8 cellular contexts compared by ENCODE assay signal in genomic region chr12:5083955-5084849, GRCh38. TPM values are rescaled to one million over a fixed set of nuclear protein-coding genes. Genes with fewer than 3 reads are reported as not detected.
DNase-seq lines count a peak whose midpoint lies in the region; ATAC-seq, FAIRE-seq and TF ChIP-seq lines count a peak whose summit lies in the region.

No MANE protein-coding gene starts in this region.

- H3K4me3 ChIP-seq in LNCaP clone FGC (ENCODE audit: low read depth, low read length) (no peak overlapping the region), SK-N-SH (ENCODE audit: low read depth in 2 of 2, low read length in 1 of 2) (peak overlapping the region in 1 of 2 experiments; percentile 4; a peak in 1 of 4 replicates), pancreas (no peak overlapping the region)

- H3K27ac ChIP-seq in SK-N-SH (ENCODE audit: low read depth in 2 of 2, low read length in 1 of 2): no peak overlapping the region
- no peak overlapping the region for H3K27ac ChIP-seq in pancreas

- no peaks in the 10 kb centered on the region for H3K9me2 ChIP-seq in SK-N-SH

- no peaks in the 10 kb centered on the region for H4K20me1 ChIP-seq in SK-N-SH (ENCODE audit: insufficient read depth)

- H3K27me3 ChIP-seq in SK-N-SH (ENCODE audit: insufficient read depth) (peaks cover 15% of the 10 kb centered on the region; the same call in 1 of the 2 replicates), pancreas (no peaks in the 10 kb centered on the region)

- peak in 3 of 4 donors; percentile 81 to 88 (median 85) for ATAC-seq in pancreas
- ATAC-seq in GM18909 (IDR thresholded peaks at IDR 0.05; ENCODE audit: poor library complexity, unreplicated experiment): no peak

- TF ChIP-seq CTCF in LNCaP clone FGC (IDR thresholded peaks at IDR 0.05; ENCODE audit: control insufficient read depth, extremely low read depth, insufficient read depth) (peak; percentile 80), SK-N-SH (IDR thresholded peaks at IDR 0.05) (peak; percentile 79), pancreas (IDR thresholded peaks at IDR 0.05) (peak; percentile 15 to 44 (median 40))

- CTCF ChIA-PET in SK-N-SH (lab: Yijun Ruan, JAX): interaction anchor here (0.6 to 9.1 kb wide), 22 partner anchors 10 to 239 kb away, joined by 3 to 86 read pairs (median 4); no protein-coding TSS in a partner anchor

- H3K9me3 ChIP-seq in SK-N-SH (no peaks in the 10 kb centered on the region), pancreas (no peaks in the 10 kb centered on the region)

- no peaks in the 10 kb centered on the region for H3K9me3 Mint-ChIP-seq in activated CD4-positive, alpha-beta T cell treated with anti-CD3 and anti-CD28 coated beads, Interleukin-2, amount 10 ng/mL, durations not matched to agents 24 days and 14 days

- H3K4me1 ChIP-seq in SK-N-SH (ENCODE audit: control insufficient read depth in 1 of 2, insufficient read depth in 2 of 2, low read depth in 1 of 2, low read length in 1 of 2): peaks cover 0 to 18% of the 10 kb centered on the region in 2 experiments; a peak in 3 of 4 replicates
- H3K4me1 ChIP-seq in pancreas: no peaks in the 10 kb centered on the region

- no peaks in the 10 kb centered on the region for H3K36me3 Mint-ChIP-seq in activated CD4-positive, alpha-beta T cell treated with anti-CD3 and anti-CD28 coated beads, Interleukin-2, amount 10 ng/mL, durations not matched to agents 24 days and 14 days (ENCODE audit: low read depth)

- no peak overlapping the region for H3K4me2 ChIP-seq in SK-N-SH

- H3F3A ChIP-seq in SK-N-SH (replicated peaks; ENCODE audit: insufficient read depth): peaks cover 16% of the 10 kb centered on the region

- H3K4me3 Mint-ChIP-seq in activated CD4-positive, alpha-beta T cell treated with anti-CD3 and anti-CD28 coated beads, Interleukin-2, amount 10 ng/mL, durations not matched to agents 24 days and 14 days: no peak overlapping the region

- no peak for TF ChIP-seq EP300 in SK-N-SH (IDR thresholded peaks at IDR 0.05; ENCODE audit: borderline replicate concordance in 1 of 2, low read depth in 1 of 2, low read length in 1 of 2)

- intact Hi-C loops in activated CD4-positive, alpha-beta T cell treated with anti-CD3 and anti-CD28 coated beads, Interleukin-2, amount 10 ng/mL, durations not matched to agents 24 days and 14 days (cut with micrococcal nuclease): loop anchor here (1.0 kb wide), 2 partner anchors 62 to 227 kb away; no protein-coding TSS in a partner anchor
- intact Hi-C loops in pancreas (cut with DNase I): loop anchor here in 2 of 3 donors (10.0 kb wide), 2 partner anchors 219 to 229 kb away; no protein-coding TSS in a partner anchor

- H3K27me3 Mint-ChIP-seq in activated CD4-positive, alpha-beta T cell treated with anti-CD3 and anti-CD28 coated beads, Interleukin-2, amount 10 ng/mL, durations not matched to agents 24 days and 14 days: peaks cover 4% of the 10 kb centered on the region

- WGBS in SK-N-SH (ENCODE audit: low lambda C conversion rate): 31% methylated on average over 11 of the region's 11 CpGs
- 53 to 54% methylated on average over 11 of the region's 11 CpGs for WGBS in pancreas, 2 donors

- H3K36me3 ChIP-seq in SK-N-SH (replicated peaks in 1 of 2; ENCODE audit: control insufficient read depth in 1 of 2, insufficient read depth in 2 of 2, low read length in 1 of 2) (no peaks in the 10 kb centered on the region), pancreas (no peaks in the 10 kb centered on the region)

- TF ChIP-seq RAD21 in SK-N-SH (IDR thresholded peaks at IDR 0.05; ENCODE audit: low read length): peak; percentile 86

- H3K9ac ChIP-seq in SK-N-SH: no peak overlapping the region

- POLR2A ChIA-PET in SK-N-SH (lab: Yijun Ruan, JAX): no interaction called here

- H3K4me1 Mint-ChIP-seq in activated CD4-positive, alpha-beta T cell treated with anti-CD3 and anti-CD28 coated beads, Interleukin-2, amount 10 ng/mL, durations not matched to agents 24 days and 14 days: no peaks in the 10 kb centered on the region

- DNase-seq in activated CD4-positive, alpha-beta T cell treated with anti-CD3 and anti-CD28 coated beads, Interleukin-2, amount 10 ng/mL, durations not matched to agents 24 days and 14 days: peak; percentile 79
- no peak for DNase-seq in activated CD4-positive, alpha-beta T cell treated with anti-CD3 and anti-CD28 coated beads, Interleukin-2, amount 50 U/mL, for 1 hour
- DNase-seq in LNCaP clone FGC (ENCODE audit: low read depth) (no peak), SK-N-SH (peak; percentile 66), fibroblast of the conjunctiva (ENCODE audit: low read depth) (peak; percentile 32), pancreas (peak in 2 of 6 donors; percentile 7 to 34)
- no peak for DNase-seq in activated CD4-positive, CD25-positive, alpha-beta regulatory T cell treated with anti-CD3 and anti-CD28 coated beads, Interleukin-2, amount 50 U/mL, for 72 hours

- H3K27ac Mint-ChIP-seq in activated CD4-positive, alpha-beta T cell treated with anti-CD3 and anti-CD28 coated beads, Interleukin-2, amount 10 ng/mL, durations not matched to agents 24 days and 14 days: no peak overlapping the region

- H2AFZ ChIP-seq in SK-N-SH (ENCODE audit: low read depth): no peak overlapping the region

- H3K79me2 ChIP-seq in SK-N-SH (ENCODE audit: insufficient read depth): no peaks in the 10 kb centered on the region

- peak; percentile 78 for FAIRE-seq in pancreas (lab: Jason Lieb, UNC)

TF ChIP-seq in SK-N-SH, 30 proteins besides CTCF, POLR2A, EP300 and RAD21:
- TF ChIP-seq PBX3 (IDR thresholded peaks at IDR 0.05): peak; percentile 21; the same call in 1 of the 2 replicates
- no peak for TF ChIP-seq GABPA (IDR thresholded peaks at IDR 0.05; ENCODE audit: low read depth)
- no peak for TF ChIP-seq RFX5 (IDR thresholded peaks at IDR 0.05; ENCODE audit: low read length)
- TF ChIP-seq MAX (IDR thresholded peaks at IDR 0.05; ENCODE audit: low read depth): no peak
- TF ChIP-seq YY1 (IDR thresholded peaks at IDR 0.05; ENCODE audit: low read depth): no peak
- peak; percentile 50 for TF ChIP-seq SMC3 (IDR thresholded peaks at IDR 0.05; ENCODE audit: low read depth, low read length)
TF ChIP-seq in SK-N-SH: peak in this region for 2.

RNA-seq across cellular contexts. Expression of gene KCNA5, which starts 40.5 kb away (rescaled TPM):
- total RNA-seq in activated CD4-positive, alpha-beta T cell treated with anti-CD3 and anti-CD28 coated beads, Interleukin-2, amount 10 ng/mL, durations not matched to agents 24 days and 14 days: not detected in 2 replicates
- polyA plus RNA-seq in SK-N-SH (2012; rRNA removed) (not detected in 2 replicates), pancreas (10 to 100 TPM in 1 of 2 donors, 1 to 10 TPM in 1; 1.6 to 11.1 TPM)
- not detected in 2 replicates for polyA plus RNA-seq in SK-N-SH (2012; cell fraction: cytosol; rRNA removed)
- not detected in 2 replicates for polyA plus RNA-seq in SK-N-SH (2012; cell fraction: nucleus; rRNA removed)
- total RNA-seq in pancreas: 1 to 10 TPM in 1 of 6 donors, under 1 TPM in 5; 0.25 to 1.9 (median 0.65) TPM

Comparison
In these comparisons a context has a peak if more than half of its experiments do, and no peak if none do; other contexts are left out.
1. DNase-seq: peak in activated CD4-positive, alpha-beta T cell treated with anti-CD3 and anti-CD28 coated beads, Interleukin-2, amount 10 ng/mL, durations not matched to agents 24 days and 14 days (single experiment), SK-N-SH (single experiment) and fibroblast of the conjunctiva (single experiment); none in activated CD4-positive, alpha-beta T cell treated with anti-CD3 and anti-CD28 coated beads, Interleukin-2, amount 50 U/mL, for 1 hour (single experiment), LNCaP clone FGC (single experiment) and activated CD4-positive, CD25-positive, alpha-beta regulatory T cell treated with anti-CD3 and anti-CD28 coated beads, Interleukin-2, amount 50 U/mL, for 72 hours (single experiment).
2. Peak in every context shown above with its lines, with median percentiles within 50 percentile points of each other: CTCF ChIP-seq.